Comparison of ENCODE assay signal across 8 cellular contexts in the genomic region with DNA sequence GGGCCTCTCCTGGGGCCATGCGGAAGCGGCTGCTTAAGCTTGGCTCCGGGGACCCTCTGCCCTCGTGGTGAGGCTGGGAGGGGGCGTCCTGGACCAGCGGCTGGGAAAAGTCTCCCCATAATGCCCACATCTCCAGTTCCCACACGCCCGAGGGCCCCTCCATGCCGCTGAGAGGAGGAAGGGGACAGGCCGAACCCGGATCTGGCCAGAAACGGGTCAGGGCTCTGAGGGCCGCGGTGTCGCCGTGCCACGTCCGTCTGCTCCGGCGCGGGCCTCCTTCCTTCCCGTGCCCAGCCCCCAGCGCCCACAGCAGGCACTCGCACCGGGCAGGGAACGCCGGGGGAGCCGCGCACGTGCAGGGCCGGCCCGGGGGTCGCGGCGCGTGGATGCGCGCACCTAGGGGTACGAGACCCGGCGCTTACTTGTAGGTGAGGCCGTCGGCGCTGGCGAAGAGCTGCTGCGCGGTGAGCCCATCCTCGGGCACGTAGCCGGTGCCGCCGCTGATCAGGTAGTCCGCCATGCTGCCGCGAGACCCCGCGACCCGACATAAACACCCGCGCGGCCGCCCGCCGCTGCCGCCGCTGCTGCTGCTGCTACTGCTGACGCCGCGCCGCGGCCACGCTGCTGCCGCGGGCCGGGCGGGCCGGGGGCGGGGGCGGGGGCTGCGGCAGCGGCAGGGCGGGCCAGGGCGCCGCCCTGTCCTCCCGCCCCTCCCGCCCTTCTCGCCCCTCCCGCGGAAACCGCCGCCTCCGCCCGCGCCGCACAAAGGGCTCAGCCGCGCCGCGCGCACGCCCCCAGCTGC. TPM values are rescaled to one million over a fixed set of nuclear protein-coding genes. Genes with fewer than 3 reads are reported as not detected.
DNase-seq lines count a peak whose midpoint lies in the region; ATAC-seq and TF ChIP-seq lines count a peak whose summit lies in the region.

No MANE protein-coding gene starts in this region.

- CTCF ChIA-PET in activated B cell treated with CpG ODN at 0.5 μM for 24 hours (lab: Charles Lee) = interaction anchor here (0.8 to 1.2 kb wide), 3 partner anchors 18 to 56 kb away, joined by 3 read pairs; no protein-coding TSS in a partner anchor

- peak; percentile 25 for ATAC-seq in activated B cell treated with CpG ODN at 0.5 μM for 24 hours (ENCODE audit: low read depth)
- ATAC-seq in lung (ENCODE audit: insufficient read depth, low FRiP score) = no peak

- WGBS in lung, 2 donors = 0 to 2% methylated on average over 35 to 101 of the region's 101 CpGs

- no peak for TF ChIP-seq CTCF in activated B cell treated with CpG ODN at 0.5 μM for 24 hours (IDR thresholded peaks at IDR 0.05)
- TF ChIP-seq CTCF in colonic mucosa (IDR thresholded peaks at IDR 0.05) = no peak
- TF ChIP-seq CTCF in lung (IDR thresholded peaks at IDR 0.05; ENCODE audit: control extremely low read depth, extremely low read depth) = no peak

- H3K9me3 ChIP-seq in colonic mucosa (no peaks in the 10 kb centered on the region), lung (ENCODE audit: control insufficient read depth in 2 of 2, insufficient read depth in 1 of 2, low read length in 1 of 2) (no peaks in the 10 kb centered on the region)

- DNase-seq in EH (ENCODE audit: low read depth) = peak; percentile 57
- DNase-seq in activated B cell treated with CpG ODN at 0.5 μM for 24 hours = peak; percentile 52
- DNase-seq in colonic mucosa = peak; percentile 64
- peak; percentile 35 for DNase-seq in lung (ENCODE audit: low spot score)
- peak; percentile 36 to 70 for DNase-seq in stimulated activated CD8-positive, alpha-beta memory T cell treated with anti-CD3 and anti-CD28 coated beads, Interleukin-7, amount 100 ng/mL, for 4 hours (ENCODE audit: low read depth in 2 of 2)
- no peak for DNase-seq in ureter (ENCODE audit: low spot score)
- no peak for DNase-seq in globus pallidus (ENCODE audit: low spot score)

- POLR2A ChIA-PET in activated B cell treated with CpG ODN at 0.5 μM for 24 hours (lab: Charles Lee) = interaction anchor here (0.5 to 4.7 kb wide), 2 partner anchors 24 to 50 kb away, joined by 5 to 17 read pairs; a partner anchor contains a TSS

- no peaks in the 10 kb centered on the region for H3K27me3 ChIP-seq in colonic mucosa
- no peaks in the 10 kb centered on the region for H3K27me3 ChIP-seq in lung (ENCODE audit: control insufficient read depth, insufficient read depth)

- H3K27ac ChIP-seq in colonic mucosa (no peak overlapping the region), lung (ENCODE audit: low read depth in 1 of 2, low read length in 1 of 2) (peak overlapping the region in 1 of 2 donors; percentile 51)

- intact Hi-C loops in activated B cell treated with CpG ODN at 0.5 μM for 24 hours (cut with micrococcal nuclease) = loop anchor here (1.0 to 10.0 kb wide), 3 partner anchors 50 to 817 kb away; a partner anchor contains a TSS
- intact Hi-C loops in colonic mucosa (cut with DNase I) = loop anchor here (2.0 kb wide), 1 partner anchor 51 kb away; no protein-coding TSS in a partner anchor

- H3K4me3 ChIP-seq in colonic mucosa = peak overlapping the region; percentile 80
- peak overlapping the region; percentile 71 for H3K4me3 ChIP-seq in lung

- H3K4me3 Mint-ChIP-seq in activated B cell treated with CpG ODN at 0.5 μM for 24 hours = peak overlapping the region; percentile 83

- no peaks in the 10 kb centered on the region for H3K9me3 Mint-ChIP-seq in activated B cell treated with CpG ODN at 0.5 μM for 24 hours

- H3K4me1 Mint-ChIP-seq in activated B cell treated with CpG ODN at 0.5 μM for 24 hours = peaks cover 46% of the 10 kb centered on the region

- no peak for TF ChIP-seq EP300 in Ishikawa (IDR thresholded peaks at IDR 0.05; ENCODE audit: borderline replicate concordance)

- peak overlapping the region; percentile 62 to 75 for H3K9ac ChIP-seq in colonic mucosa (ENCODE audit: low read depth in 2 of 2, low read length in 2 of 2)

- H3K4me1 ChIP-seq in colonic mucosa (peaks cover 11% of the 10 kb centered on the region), lung (ENCODE audit: control insufficient read depth in 2 of 2, insufficient read depth in 2 of 2, low read length in 2 of 2) (peaks cover 0 to 22% of the 10 kb centered on the region in 2 donors)

- TF ChIP-seq RAD21 in Ishikawa (IDR thresholded peaks at IDR 0.05; ENCODE audit: low read depth) = no peak

- H3K27me3 Mint-ChIP-seq in activated B cell treated with CpG ODN at 0.5 μM for 24 hours = no peaks in the 10 kb centered on the region

- H3K27ac Mint-ChIP-seq in activated B cell treated with CpG ODN at 0.5 μM for 24 hours = no peak overlapping the region

- H3K36me3 ChIP-seq in colonic mucosa (no peaks in the 10 kb centered on the region), lung (ENCODE audit: control insufficient read depth in 2 of 2, insufficient read depth in 2 of 2, low read length in 2 of 2) (peaks cover 0 to 12% of the 10 kb centered on the region in 2 donors)

- H3K36me3 Mint-ChIP-seq in activated B cell treated with CpG ODN at 0.5 μM for 24 hours (ENCODE audit: low read depth) = peaks cover 20% of the 10 kb centered on the region

TF ChIP-seq in Ishikawa, 13 proteins besides CTCF, POLR2A, EP300 and RAD21:
- TF ChIP-seq, protein P1, sequence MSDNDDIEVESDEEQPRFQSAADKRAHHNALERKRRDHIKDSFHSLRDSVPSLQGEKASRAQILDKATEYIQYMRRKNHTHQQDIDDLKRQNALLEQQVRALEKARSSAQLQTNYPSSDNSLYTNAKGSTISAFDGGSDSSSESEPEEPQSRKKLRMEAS (IDR thresholded peaks at IDR 0.05) = no peak; the same call in 1 of the 2 replicates
- TF ChIP-seq, protein P2, sequence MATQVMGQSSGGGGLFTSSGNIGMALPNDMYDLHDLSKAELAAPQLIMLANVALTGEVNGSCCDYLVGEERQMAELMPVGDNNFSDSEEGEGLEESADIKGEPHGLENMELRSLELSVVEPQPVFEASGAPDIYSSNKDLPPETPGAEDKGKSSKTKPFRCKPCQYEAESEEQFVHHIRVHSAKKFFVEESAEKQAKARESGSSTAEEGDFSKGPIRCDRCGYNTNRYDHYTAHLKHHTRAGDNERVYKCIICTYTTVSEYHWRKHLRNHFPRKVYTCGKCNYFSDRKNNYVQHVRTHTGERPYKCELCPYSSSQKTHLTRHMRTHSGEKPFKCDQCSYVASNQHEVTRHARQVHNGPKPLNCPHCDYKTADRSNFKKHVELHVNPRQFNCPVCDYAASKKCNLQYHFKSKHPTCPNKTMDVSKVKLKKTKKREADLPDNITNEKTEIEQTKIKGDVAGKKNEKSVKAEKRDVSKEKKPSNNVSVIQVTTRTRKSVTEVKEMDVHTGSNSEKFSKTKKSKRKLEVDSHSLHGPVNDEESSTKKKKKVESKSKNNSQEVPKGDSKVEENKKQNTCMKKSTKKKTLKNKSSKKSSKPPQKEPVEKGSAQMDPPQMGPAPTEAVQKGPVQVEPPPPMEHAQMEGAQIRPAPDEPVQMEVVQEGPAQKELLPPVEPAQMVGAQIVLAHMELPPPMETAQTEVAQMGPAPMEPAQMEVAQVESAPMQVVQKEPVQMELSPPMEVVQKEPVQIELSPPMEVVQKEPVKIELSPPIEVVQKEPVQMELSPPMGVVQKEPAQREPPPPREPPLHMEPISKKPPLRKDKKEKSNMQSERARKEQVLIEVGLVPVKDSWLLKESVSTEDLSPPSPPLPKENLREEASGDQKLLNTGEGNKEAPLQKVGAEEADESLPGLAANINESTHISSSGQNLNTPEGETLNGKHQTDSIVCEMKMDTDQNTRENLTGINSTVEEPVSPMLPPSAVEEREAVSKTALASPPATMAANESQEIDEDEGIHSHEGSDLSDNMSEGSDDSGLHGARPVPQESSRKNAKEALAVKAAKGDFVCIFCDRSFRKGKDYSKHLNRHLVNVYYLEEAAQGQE (IDR thresholded peaks at IDR 0.05; ENCODE audit: low read depth) = no peak
- TF ChIP-seq ZBTB7A (IDR thresholded peaks at IDR 0.05; ENCODE audit: low read depth) (peak; percentile 42), EGR1 (IDR thresholded peaks at IDR 0.05) (peak; percentile 52; the same call in 1 of the 2 replicates), TAF1 (IDR thresholded peaks at IDR 0.05; ENCODE audit: low read depth) (no peak), NFIC (IDR thresholded peaks at IDR 0.05) (no peak), CEBPB (IDR thresholded peaks at IDR 0.05) (no peak), YY1 (IDR thresholded peaks at IDR 0.05; ENCODE audit: low read depth) (peak; percentile 63)

RNA-seq across cellular contexts. Expression of a gene that starts 4.2 kb away (rescaled TPM):
- 42.3 and 45.8 TPM in 2 replicates for total RNA-seq in activated B cell treated with CpG ODN at 0.5 μM for 24 hours
- total RNA-seq in colonic mucosa = 10 to 100 TPM; 37.5 to 50.0 TPM
- 10 to 100 TPM; 25.9 to 86.6 TPM for total RNA-seq in lung
- polyA plus RNA-seq in lung = 100 to 1,000 TPM in 1 of 2 donors, 10 to 100 TPM in 1; 37.1 to 136 TPM
- total RNA-seq in ureter = 40.2 TPM

RNA-seq across cellular contexts. Expression of a gene that starts 44.1 kb away (rescaled TPM):
- 0.10 TPM in 1 of 2 replicates, not detected in the other for total RNA-seq in activated B cell treated with CpG ODN at 0.5 μM for 24 hours
- total RNA-seq in colonic mucosa = under 1 TPM in 1 of 2 donors, not detected in 1; 0.24 TPM
- total RNA-seq in lung = 1 to 10 TPM in 1 of 2 donors, under 1 TPM in 1; 0.82 to 1.3 TPM
- polyA plus RNA-seq in lung = under 1 TPM; 0.12 to 0.35 TPM
- 0.49 TPM for total RNA-seq in ureter

RNA-seq across cellular contexts. Expression of a gene that starts 50.1 kb away (rescaled TPM):
- 14.5 and 17.0 TPM in 2 replicates for total RNA-seq in activated B cell treated with CpG ODN at 0.5 μM for 24 hours
- total RNA-seq in colonic mucosa = 10 to 100 TPM; 12.1 to 31.4 TPM
- total RNA-seq in lung = 10 to 100 TPM; 12.5 to 61.9 TPM
- 10 to 100 TPM in 1 of 2 donors, 1 to 10 TPM in 1; 6.6 to 13.9 TPM for polyA plus RNA-seq in lung
- total RNA-seq in ureter = 22.3 TPM

Comparison
In these comparisons a context has a peak if more than half of its experiments do, and no peak if none do; other contexts are left out.
1. DNase-seq: peak in EH (single experiment), activated B cell treated with CpG ODN at 0.5 μM for 24 hours (single experiment), colonic mucosa (single experiment), lung (single experiment) and stimulated activated CD8-positive, alpha-beta memory T cell treated with anti-CD3 and anti-CD28 coated beads, Interleukin-7, amount 100 ng/mL, for 4 hours (2 of 2); none in ureter (single experiment) and globus pallidus (single experiment).